ENCODE assay signal across 1 cellular context in the genomic region with DNA sequence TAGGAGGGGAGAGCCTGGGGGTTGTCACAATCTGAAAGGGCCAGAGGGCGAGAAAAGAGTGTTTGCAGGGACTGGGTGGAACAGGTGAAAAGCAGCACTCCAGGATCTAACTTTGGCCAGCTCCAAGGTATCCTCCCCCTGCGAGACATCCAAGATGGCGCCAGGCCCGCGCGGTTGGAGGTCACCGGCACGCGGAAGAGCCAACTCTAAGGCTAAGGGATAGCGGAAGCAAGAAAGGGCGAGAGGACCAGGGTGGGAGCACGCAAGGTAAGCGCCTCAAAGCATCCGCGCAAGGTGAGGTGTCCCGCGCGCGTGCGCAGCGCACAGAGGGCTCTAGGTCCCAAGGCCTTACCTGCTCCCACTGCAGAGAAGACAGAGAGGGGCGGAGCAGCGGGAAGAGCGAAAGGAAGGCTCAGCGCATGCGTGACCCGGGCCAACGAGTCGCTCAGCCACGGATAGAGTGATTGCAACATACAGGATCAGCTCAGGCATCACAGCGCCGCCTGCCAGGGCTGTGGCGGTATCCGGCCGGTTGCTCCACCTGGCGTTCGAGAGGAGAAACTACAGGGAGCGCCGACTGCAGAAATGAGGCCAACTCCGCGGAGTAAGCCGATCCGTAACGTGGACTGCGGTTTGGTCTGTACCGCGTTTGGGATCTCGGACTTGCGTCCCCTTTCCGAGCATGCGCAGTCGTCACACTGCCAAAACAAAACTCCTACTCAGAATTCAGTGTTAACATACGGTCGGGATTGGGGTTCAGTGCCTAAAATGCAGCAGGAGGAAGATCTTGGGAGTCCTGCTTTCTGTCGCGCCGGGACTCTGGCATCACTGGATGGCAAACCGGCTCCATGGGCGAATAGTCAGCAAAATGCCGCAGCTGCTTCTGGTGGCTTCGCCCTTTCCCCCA.
TF ChIP-seq lines count a peak whose summit lies in the region.

ATP5MC2 (minus strand) TSS at position 383 of the 907 bp plus-strand sequence. CDS start 3,469 bp downstream, outside the sequence.

TF ChIP-seq in HCT116, 20 proteins besides CTCF, POLR2A, EP300 and RAD21 (continued from another document):
- TF ChIP-seq, protein P1, sequence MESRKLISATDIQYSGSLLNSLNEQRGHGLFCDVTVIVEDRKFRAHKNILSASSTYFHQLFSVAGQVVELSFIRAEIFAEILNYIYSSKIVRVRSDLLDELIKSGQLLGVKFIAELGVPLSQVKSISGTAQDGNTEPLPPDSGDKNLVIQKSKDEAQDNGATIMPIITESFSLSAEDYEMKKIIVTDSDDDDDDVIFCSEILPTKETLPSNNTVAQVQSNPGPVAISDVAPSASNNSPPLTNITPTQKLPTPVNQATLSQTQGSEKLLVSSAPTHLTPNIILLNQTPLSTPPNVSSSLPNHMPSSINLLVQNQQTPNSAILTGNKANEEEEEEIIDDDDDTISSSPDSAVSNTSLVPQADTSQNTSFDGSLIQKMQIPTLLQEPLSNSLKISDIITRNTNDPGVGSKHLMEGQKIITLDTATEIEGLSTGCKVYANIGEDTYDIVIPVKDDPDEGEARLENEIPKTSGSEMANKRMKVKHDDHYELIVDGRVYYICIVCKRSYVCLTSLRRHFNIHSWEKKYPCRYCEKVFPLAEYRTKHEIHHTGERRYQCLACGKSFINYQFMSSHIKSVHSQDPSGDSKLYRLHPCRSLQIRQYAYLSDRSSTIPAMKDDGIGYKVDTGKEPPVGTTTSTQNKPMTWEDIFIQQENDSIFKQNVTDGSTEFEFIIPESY (IDR thresholded peaks at IDR 0.05; ENCODE audit: extremely low read depth, insufficient replicate concordance, low read length): peak; percentile 26
